Comparison of ENCODE assay signal across 1 cellular context in genomic region chr3:32709346-32709745, GRCh38.
TF ChIP-seq lines count a peak whose summit lies in the region.

No MANE protein-coding gene starts in this region.

TF ChIP-seq in K562, 482 proteins besides CTCF, POLR2A, EP300 and RAD21 (continued from another document and continues in another):
- TF ChIP-seq RNF219 (CRISPR knock-in tag; IDR thresholded peaks at IDR 0.05), result no peak
- TF ChIP-seq ZNF644 (tag; IDR thresholded peaks at IDR 0.05; ENCODE audit: low read depth), result peak; percentile 50; the same call in 1 of the 2 replicates
- peak; percentile 69 for TF ChIP-seq FOSL1 (tag; conservative IDR thresholded peaks at IDR 0.05)
- TF ChIP-seq VEZF1 (CRISPR knock-in tag; IDR thresholded peaks at IDR 0.05), result peak; percentile 47
- TF ChIP-seq, protein P1, sequence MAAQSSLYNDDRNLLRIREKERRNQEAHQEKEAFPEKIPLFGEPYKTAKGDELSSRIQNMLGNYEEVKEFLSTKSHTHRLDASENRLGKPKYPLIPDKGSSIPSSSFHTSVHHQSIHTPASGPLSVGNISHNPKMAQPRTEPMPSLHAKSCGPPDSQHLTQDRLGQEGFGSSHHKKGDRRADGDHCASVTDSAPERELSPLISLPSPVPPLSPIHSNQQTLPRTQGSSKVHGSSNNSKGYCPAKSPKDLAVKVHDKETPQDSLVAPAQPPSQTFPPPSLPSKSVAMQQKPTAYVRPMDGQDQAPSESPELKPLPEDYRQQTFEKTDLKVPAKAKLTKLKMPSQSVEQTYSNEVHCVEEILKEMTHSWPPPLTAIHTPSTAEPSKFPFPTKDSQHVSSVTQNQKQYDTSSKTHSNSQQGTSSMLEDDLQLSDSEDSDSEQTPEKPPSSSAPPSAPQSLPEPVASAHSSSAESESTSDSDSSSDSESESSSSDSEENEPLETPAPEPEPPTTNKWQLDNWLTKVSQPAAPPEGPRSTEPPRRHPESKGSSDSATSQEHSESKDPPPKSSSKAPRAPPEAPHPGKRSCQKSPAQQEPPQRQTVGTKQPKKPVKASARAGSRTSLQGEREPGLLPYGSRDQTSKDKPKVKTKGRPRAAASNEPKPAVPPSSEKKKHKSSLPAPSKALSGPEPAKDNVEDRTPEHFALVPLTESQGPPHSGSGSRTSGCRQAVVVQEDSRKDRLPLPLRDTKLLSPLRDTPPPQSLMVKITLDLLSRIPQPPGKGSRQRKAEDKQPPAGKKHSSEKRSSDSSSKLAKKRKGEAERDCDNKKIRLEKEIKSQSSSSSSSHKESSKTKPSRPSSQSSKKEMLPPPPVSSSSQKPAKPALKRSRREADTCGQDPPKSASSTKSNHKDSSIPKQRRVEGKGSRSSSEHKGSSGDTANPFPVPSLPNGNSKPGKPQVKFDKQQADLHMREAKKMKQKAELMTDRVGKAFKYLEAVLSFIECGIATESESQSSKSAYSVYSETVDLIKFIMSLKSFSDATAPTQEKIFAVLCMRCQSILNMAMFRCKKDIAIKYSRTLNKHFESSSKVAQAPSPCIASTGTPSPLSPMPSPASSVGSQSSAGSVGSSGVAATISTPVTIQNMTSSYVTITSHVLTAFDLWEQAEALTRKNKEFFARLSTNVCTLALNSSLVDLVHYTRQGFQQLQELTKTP (IDR thresholded peaks at IDR 0.05; ENCODE audit: low read depth in 1 of 2, partially characterized antibody in 2 of 2), result no peak
- 0 out of 4 replicates have a peak, but pooled peaks of 1 of the 2 experiments have one; percentile 78 for TF ChIP-seq ARNT (IDR thresholded peaks at IDR 0.05)
- no peak for TF ChIP-seq ZNF324 (CRISPR knock-in tag; IDR thresholded peaks at IDR 0.05)
- TF ChIP-seq, protein P2, sequence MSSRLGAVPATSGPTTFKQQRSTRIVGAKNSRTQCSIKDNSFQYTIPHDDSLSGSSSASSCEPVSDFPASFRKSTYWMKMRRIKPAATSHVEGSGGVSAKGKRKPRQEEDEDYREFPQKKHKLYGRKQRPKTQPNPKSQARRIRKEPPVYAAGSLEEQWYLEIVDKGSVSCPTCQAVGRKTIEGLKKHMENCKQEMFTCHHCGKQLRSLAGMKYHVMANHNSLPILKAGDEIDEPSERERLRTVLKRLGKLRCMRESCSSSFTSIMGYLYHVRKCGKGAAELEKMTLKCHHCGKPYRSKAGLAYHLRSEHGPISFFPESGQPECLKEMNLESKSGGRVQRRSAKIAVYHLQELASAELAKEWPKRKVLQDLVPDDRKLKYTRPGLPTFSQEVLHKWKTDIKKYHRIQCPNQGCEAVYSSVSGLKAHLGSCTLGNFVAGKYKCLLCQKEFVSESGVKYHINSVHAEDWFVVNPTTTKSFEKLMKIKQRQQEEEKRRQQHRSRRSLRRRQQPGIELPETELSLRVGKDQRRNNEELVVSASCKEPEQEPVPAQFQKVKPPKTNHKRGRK (tag; IDR thresholded peaks at IDR 0.05), result no peak
- TF ChIP-seq STAT5A (IDR thresholded peaks at IDR 0.05; ENCODE audit: borderline replicate concordance, low read length), result peak; percentile 91
- TF ChIP-seq HMGN3 (IDR thresholded peaks at IDR 0.05; ENCODE audit: borderline replicate concordance, extremely low read depth, insufficient read length, low read depth, low read length), result no peak
- no peak for TF ChIP-seq BMI1 (IDR thresholded peaks at IDR 0.05; ENCODE audit: low read length)
- TF ChIP-seq CAMTA2 (CRISPR knock-in tag; conservative IDR thresholded peaks at IDR 0.05), result no peak
- no peak; the same call in 1 of the 2 replicates for TF ChIP-seq NFE2 (IDR thresholded peaks at IDR 0.05; ENCODE audit: low read depth)
- no peak for TF ChIP-seq WHSC1 (IDR thresholded peaks at IDR 0.05; ENCODE audit: low read length)
- 0 out of 2 replicates have a peak, but pooled peaks have one; percentile 35 for TF ChIP-seq ZNF23 (CRISPR knock-in tag; IDR thresholded peaks at IDR 0.05)
- TF ChIP-seq CREM (IDR thresholded peaks at IDR 0.05; ENCODE audit: low read depth), result 0 out of 2 replicates have a peak, but pooled peaks have one; percentile 30
- TF ChIP-seq SAFB2 (IDR thresholded peaks at IDR 0.05; ENCODE audit: borderline replicate concordance, low read depth, low read length, severe bottlenecking), result no peak
- TF ChIP-seq SIRT6 (IDR thresholded peaks at IDR 0.05; ENCODE audit: low read depth, low read length), result no peak
- TF ChIP-seq CCNT2 (IDR thresholded peaks at IDR 0.05; ENCODE audit: borderline replicate concordance, extremely low read depth, insufficient read length, low read depth, low read length), result no peak
- TF ChIP-seq, protein P3, sequence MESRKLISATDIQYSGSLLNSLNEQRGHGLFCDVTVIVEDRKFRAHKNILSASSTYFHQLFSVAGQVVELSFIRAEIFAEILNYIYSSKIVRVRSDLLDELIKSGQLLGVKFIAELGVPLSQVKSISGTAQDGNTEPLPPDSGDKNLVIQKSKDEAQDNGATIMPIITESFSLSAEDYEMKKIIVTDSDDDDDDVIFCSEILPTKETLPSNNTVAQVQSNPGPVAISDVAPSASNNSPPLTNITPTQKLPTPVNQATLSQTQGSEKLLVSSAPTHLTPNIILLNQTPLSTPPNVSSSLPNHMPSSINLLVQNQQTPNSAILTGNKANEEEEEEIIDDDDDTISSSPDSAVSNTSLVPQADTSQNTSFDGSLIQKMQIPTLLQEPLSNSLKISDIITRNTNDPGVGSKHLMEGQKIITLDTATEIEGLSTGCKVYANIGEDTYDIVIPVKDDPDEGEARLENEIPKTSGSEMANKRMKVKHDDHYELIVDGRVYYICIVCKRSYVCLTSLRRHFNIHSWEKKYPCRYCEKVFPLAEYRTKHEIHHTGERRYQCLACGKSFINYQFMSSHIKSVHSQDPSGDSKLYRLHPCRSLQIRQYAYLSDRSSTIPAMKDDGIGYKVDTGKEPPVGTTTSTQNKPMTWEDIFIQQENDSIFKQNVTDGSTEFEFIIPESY (CRISPR knock-in tag; IDR thresholded peaks at IDR 0.05), result no peak; the same call in 1 of the 2 replicates
- no peak for TF ChIP-seq GABPB1 (CRISPR knock-in tag; IDR thresholded peaks at IDR 0.05)
- peak; percentile 99 for TF ChIP-seq DACH1 (IDR thresholded peaks at IDR 0.05; ENCODE audit: partially characterized antibody)
- no peak for TF ChIP-seq NCOA4 (IDR thresholded peaks at IDR 0.05; ENCODE audit: partially characterized antibody)
- no peak; the same call in 1 of the 2 replicates for TF ChIP-seq ZKSCAN8 (CRISPR knock-in tag; IDR thresholded peaks at IDR 0.05)
- TF ChIP-seq ZNF764 (CRISPR knock-in tag; IDR thresholded peaks at IDR 0.05; ENCODE audit: low read depth), result no peak
- TF ChIP-seq CTBP1 (IDR thresholded peaks at IDR 0.05; ENCODE audit: borderline replicate concordance), result no peak; the same call in 1 of the 2 replicates
- TF ChIP-seq SNIP1 (IDR thresholded peaks at IDR 0.05; ENCODE audit: low read depth), result no peak
- no peak for TF ChIP-seq SP2 (IDR thresholded peaks at IDR 0.05; ENCODE audit: extremely low read depth, low read depth, low read length, poor library complexity, severe bottlenecking)
- TF ChIP-seq, protein P4, sequence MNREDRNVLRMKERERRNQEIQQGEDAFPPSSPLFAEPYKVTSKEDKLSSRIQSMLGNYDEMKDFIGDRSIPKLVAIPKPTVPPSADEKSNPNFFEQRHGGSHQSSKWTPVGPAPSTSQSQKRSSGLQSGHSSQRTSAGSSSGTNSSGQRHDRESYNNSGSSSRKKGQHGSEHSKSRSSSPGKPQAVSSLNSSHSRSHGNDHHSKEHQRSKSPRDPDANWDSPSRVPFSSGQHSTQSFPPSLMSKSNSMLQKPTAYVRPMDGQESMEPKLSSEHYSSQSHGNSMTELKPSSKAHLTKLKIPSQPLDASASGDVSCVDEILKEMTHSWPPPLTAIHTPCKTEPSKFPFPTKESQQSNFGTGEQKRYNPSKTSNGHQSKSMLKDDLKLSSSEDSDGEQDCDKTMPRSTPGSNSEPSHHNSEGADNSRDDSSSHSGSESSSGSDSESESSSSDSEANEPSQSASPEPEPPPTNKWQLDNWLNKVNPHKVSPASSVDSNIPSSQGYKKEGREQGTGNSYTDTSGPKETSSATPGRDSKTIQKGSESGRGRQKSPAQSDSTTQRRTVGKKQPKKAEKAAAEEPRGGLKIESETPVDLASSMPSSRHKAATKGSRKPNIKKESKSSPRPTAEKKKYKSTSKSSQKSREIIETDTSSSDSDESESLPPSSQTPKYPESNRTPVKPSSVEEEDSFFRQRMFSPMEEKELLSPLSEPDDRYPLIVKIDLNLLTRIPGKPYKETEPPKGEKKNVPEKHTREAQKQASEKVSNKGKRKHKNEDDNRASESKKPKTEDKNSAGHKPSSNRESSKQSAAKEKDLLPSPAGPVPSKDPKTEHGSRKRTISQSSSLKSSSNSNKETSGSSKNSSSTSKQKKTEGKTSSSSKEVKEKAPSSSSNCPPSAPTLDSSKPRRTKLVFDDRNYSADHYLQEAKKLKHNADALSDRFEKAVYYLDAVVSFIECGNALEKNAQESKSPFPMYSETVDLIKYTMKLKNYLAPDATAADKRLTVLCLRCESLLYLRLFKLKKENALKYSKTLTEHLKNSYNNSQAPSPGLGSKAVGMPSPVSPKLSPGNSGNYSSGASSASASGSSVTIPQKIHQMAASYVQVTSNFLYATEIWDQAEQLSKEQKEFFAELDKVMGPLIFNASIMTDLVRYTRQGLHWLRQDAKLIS (CRISPR knock-in tag; IDR thresholded peaks at IDR 0.05), result no peak
- no peak for TF ChIP-seq ZNF639 (CRISPR knock-in tag; conservative IDR thresholded peaks at IDR 0.05 in 1 of 2, IDR thresholded peaks at IDR 0.05 in 1 of 2)
- peak; percentile 67 for TF ChIP-seq SMARCC2 (IDR thresholded peaks at IDR 0.05; ENCODE audit: low read depth)
- no peak for TF ChIP-seq BRD9 (IDR thresholded peaks at IDR 0.05; ENCODE audit: low read depth, partially characterized antibody)
- TF ChIP-seq CREB3L1 (IDR thresholded peaks at IDR 0.05; ENCODE audit: borderline replicate concordance, low read depth), result no peak
- TF ChIP-seq RB1 (IDR thresholded peaks at IDR 0.05; ENCODE audit: low read depth), result no peak
- no peak for TF ChIP-seq NFYB (IDR thresholded peaks at IDR 0.05; ENCODE audit: extremely low read depth, insufficient read length)
- TF ChIP-seq MYBL2 (IDR thresholded peaks at IDR 0.05; ENCODE audit: low read depth), result no peak
- TF ChIP-seq MYBL2 (CRISPR knock-in tag; IDR thresholded peaks at IDR 0.05; ENCODE audit: borderline replicate concordance), result no peak
- TF ChIP-seq, protein P5, sequence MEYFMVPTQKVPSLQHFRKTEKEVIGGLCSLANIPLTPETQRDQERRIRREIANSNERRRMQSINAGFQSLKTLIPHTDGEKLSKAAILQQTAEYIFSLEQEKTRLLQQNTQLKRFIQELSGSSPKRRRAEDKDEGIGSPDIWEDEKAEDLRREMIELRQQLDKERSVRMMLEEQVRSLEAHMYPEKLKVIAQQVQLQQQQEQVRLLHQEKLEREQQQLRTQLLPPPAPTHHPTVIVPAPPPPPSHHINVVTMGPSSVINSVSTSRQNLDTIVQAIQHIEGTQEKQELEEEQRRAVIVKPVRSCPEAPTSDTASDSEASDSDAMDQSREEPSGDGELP (CRISPR knock-in tag; IDR thresholded peaks at IDR 0.05; ENCODE audit: borderline replicate concordance), result peak; percentile 99
- no peak for TF ChIP-seq HDAC6 (IDR thresholded peaks at IDR 0.05; ENCODE audit: low read depth, low read length)
- 0 out of 2 replicates have a peak, but pooled peaks have one; percentile 26 for TF ChIP-seq ZNF79 (CRISPR knock-in tag; IDR thresholded peaks at IDR 0.05; ENCODE audit: low read depth)
- TF ChIP-seq PHB2 (IDR thresholded peaks at IDR 0.05; ENCODE audit: low read depth), result peak; percentile 84; the same call in 1 of the 2 replicates
- peak; percentile 75 for TF ChIP-seq ATF4 (CRISPR knock-in tag; IDR thresholded peaks at IDR 0.05)
